Comparison of ENCODE assay signal across 23 cellular contexts in the genomic region with DNA sequence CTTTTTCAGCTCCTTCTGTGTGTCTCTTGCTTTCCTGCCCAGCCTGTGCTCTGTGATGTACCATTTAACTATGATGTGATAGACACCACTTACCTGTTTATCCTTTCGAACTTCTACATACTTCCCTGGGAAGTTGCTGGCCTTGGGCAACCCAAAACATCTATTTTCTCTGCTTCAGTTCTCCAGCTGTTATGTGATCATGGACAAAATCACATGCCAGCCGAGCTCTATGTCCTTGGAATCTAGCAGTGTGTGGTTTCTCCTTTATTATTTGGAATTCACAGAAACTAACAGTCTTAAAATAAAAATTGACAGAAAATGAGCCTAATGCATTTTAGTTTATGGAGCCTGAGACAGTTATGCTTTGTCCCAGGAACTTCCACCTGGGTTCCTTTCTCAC.
"Had no signal": no experiment of that assay in that cellular context is flagged by ENCODE, and none has a peak within 500 bp of the region (broad histone marks: within the 10 kb centered on the region; RNA-seq: fewer than 3 reads in every experiment).

No MANE protein-coding gene starts in this region.

- ATAC-seq: activated CD8-positive, alpha-beta memory T cell treated with anti-CD3 and anti-CD28 coated beads, Interleukin-2, amount 10 ng/mL, durations not matched to agents 7 days and 5 days; T-helper 17 cell; WTC11 had no signal

- H3K36me3 Mint-ChIP-seq: activated naive CD4-positive, alpha-beta T cell treated with anti-CD3 and anti-CD28 coated beads, Interleukin-2, amount 50 U/mL, for 24 hours; WTC11 had no signal

- H3K27ac Mint-ChIP-seq: activated CD8-positive, alpha-beta memory T cell treated with anti-CD3 and anti-CD28 coated beads, Interleukin-2, amount 10 ng/mL, durations not matched to agents 7 days and 5 days; activated T-cell treated with anti-CD3 and anti-CD28 coated beads, Interleukin-2, amount 50 U/mL, for 24 hours; activated T-helper 1 cell treated with anti-CD3 and anti-CD28 coated beads, Interleukin-12 subunit alpha, Interleukin-12 subunit beta, Interleukin-2, Interleukin-4 antibody, amounts not matched to agents 30 ng/mL and 10 ng/mL and 1 ng/mL, durations not matched to agents 14 hours and 24 hours and 36 hours; brain; T-helper 17 cell; WTC11 had no signal

- H3K4me3 Mint-ChIP-seq: activated CD8-positive, alpha-beta memory T cell treated with anti-CD3 and anti-CD28 coated beads, Interleukin-2, amount 10 ng/mL, durations not matched to agents 7 days and 5 days; activated naive CD4-positive, alpha-beta T cell treated with anti-CD3 and anti-CD28 coated beads, Interleukin-2, amount 50 U/mL, for 24 hours; activated T-cell treated with anti-CD3 and anti-CD28 coated beads, Interleukin-2, amount 50 U/mL, for 24 hours; activated T-helper 1 cell treated with anti-CD3 and anti-CD28 coated beads, Interleukin-12 subunit alpha, Interleukin-12 subunit beta, Interleukin-2, Interleukin-4 antibody, amounts not matched to agents 30 ng/mL and 10 ng/mL and 1 ng/mL, durations not matched to agents 14 hours and 24 hours and 36 hours; brain; central memory CD8-positive, alpha-beta T cell; T-helper 17 cell; WTC11 had no signal

- H3K9me3 Mint-ChIP-seq: activated naive CD4-positive, alpha-beta T cell treated with anti-CD3 and anti-CD28 coated beads, Interleukin-2, amount 50 U/mL, for 24 hours; activated T-cell treated with anti-CD3 and anti-CD28 coated beads, Interleukin-2, amount 50 U/mL, for 24 hours; activated T-helper 1 cell treated with anti-CD3 and anti-CD28 coated beads, Interleukin-12 subunit alpha, Interleukin-12 subunit beta, Interleukin-2, Interleukin-4 antibody, amounts not matched to agents 30 ng/mL and 10 ng/mL and 1 ng/mL, durations not matched to agents 14 hours and 24 hours and 36 hours; brain; central memory CD8-positive, alpha-beta T cell; WTC11 had no signal

- DNase-seq: activated CD4-positive, alpha-beta T cell treated with anti-CD3 and anti-CD28 coated beads for 48 hours; activated CD4-positive, alpha-beta T cell treated with anti-CD3 and anti-CD28 coated beads, Interleukin-2, amount 50 U/mL, for 4 hours; activated CD4-positive, CD25-positive, alpha-beta regulatory T cell treated with anti-CD3 and anti-CD28 coated beads, Interleukin-2, amount 50 U/mL, for 72 hours; activated CD8-positive, alpha-beta memory T cell treated with anti-CD3 and anti-CD28 coated beads, Interleukin-2, amount 10 ng/mL, durations not matched to agents 7 days and 5 days; activated effector memory CD4-positive, alpha-beta T cell treated with Interleukin-2 at 50 U/mL for 16 hours; activated naive CD4-positive, alpha-beta T cell; activated T-cell treated with anti-CD3 and anti-CD28 coated beads, Interleukin-2, amount 50 U/mL, for 24 hours; amygdala; NCI-H1048; NCI-H146; NCI-H1930; NCI-H345; NCI-H510A; NCI-H526 treated with DMSO at 0.1 percent for 48 hours; NCI-H82; SIG-M5; T-helper 17 cell; T-helper 9 cell had no signal

- H3K4me1 Mint-ChIP-seq: activated naive CD4-positive, alpha-beta T cell treated with anti-CD3 and anti-CD28 coated beads, Interleukin-2, amount 50 U/mL, for 24 hours; brain; central memory CD8-positive, alpha-beta T cell; T-helper 17 cell; WTC11 had no signal
